ENCODE assay signal across 1 cellular context in genomic region chr2:60808330-60808801, GRCh38.
A peak's percentile ranks its signal among the peaks of the same experiment; 100 is the strongest.
TF ChIP-seq lines count a peak whose summit lies in the region.

No MANE protein-coding gene starts in this region.

TF ChIP-seq in K562, 482 proteins besides CTCF, POLR2A, EP300 and RAD21 (continued from another document):
- TF ChIP-seq, protein P1, sequence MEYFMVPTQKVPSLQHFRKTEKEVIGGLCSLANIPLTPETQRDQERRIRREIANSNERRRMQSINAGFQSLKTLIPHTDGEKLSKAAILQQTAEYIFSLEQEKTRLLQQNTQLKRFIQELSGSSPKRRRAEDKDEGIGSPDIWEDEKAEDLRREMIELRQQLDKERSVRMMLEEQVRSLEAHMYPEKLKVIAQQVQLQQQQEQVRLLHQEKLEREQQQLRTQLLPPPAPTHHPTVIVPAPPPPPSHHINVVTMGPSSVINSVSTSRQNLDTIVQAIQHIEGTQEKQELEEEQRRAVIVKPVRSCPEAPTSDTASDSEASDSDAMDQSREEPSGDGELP (CRISPR knock-in tag; IDR thresholded peaks at IDR 0.05; ENCODE audit: borderline replicate concordance): peak; percentile 36; the same call in 1 of the 2 replicates
- peak; percentile 28 for TF ChIP-seq TAF1 (IDR thresholded peaks at IDR 0.05; ENCODE audit: control insufficient read depth, extremely low read depth, insufficient read depth, low read length, severe bottlenecking)
- no peak for TF ChIP-seq MYNN (IDR thresholded peaks at IDR 0.05)
- no peak for TF ChIP-seq MYNN (CRISPR knock-in tag; IDR thresholded peaks at IDR 0.05)
- TF ChIP-seq CHCHD3 (CRISPR knock-in tag; IDR thresholded peaks at IDR 0.05): no peak
- peak; percentile 79; the same call in 1 of the 2 replicates for TF ChIP-seq DMBX1 (CRISPR knock-in tag; IDR thresholded peaks at IDR 0.05; ENCODE audit: borderline replicate concordance)
- TF ChIP-seq KLF1 (tag; IDR thresholded peaks at IDR 0.05): peak; percentile 96
- TF ChIP-seq, protein P2, sequence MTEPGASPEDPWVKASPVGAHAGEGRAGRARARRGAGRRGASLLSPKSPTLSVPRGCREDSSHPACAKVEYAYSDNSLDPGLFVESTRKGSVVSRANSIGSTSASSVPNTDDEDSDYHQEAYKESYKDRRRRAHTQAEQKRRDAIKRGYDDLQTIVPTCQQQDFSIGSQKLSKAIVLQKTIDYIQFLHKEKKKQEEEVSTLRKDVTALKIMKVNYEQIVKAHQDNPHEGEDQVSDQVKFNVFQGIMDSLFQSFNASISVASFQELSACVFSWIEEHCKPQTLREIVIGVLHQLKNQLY (CRISPR knock-in tag; conservative IDR thresholded peaks at IDR 0.05): peak in 1 of 2 experiments; percentile 82; a peak in 1 of 4 replicates
- TF ChIP-seq CREB3L1 (IDR thresholded peaks at IDR 0.05; ENCODE audit: borderline replicate concordance, low read depth): 0 out of 2 replicates have a peak, but pooled peaks have one; percentile 27
- peak; percentile 91 for TF ChIP-seq PRDM10 (IDR thresholded peaks at IDR 0.05; ENCODE audit: partially characterized antibody)
- 0 out of 2 replicates have a peak, but pooled peaks have one; percentile 42 for TF ChIP-seq SUPT5H (IDR thresholded peaks at IDR 0.05)
- 0 out of 2 replicates have a peak, but pooled peaks have one; percentile 34 for TF ChIP-seq TOE1 (IDR thresholded peaks at IDR 0.05; ENCODE audit: borderline replicate concordance)
- TF ChIP-seq TOE1 (CRISPR knock-in tag; IDR thresholded peaks at IDR 0.05; ENCODE audit: borderline replicate concordance, low read depth): no peak
- no peak for TF ChIP-seq CHD1 (IDR thresholded peaks at IDR 0.05; ENCODE audit: low read length)
- peak; percentile 34; the same call in 1 of the 2 replicates for TF ChIP-seq ESRRA (IDR thresholded peaks at IDR 0.05; ENCODE audit: borderline replicate concordance, low read depth)
- TF ChIP-seq VEZF1 (CRISPR knock-in tag; IDR thresholded peaks at IDR 0.05): peak; percentile 51; the same call in 1 of the 2 replicates
- TF ChIP-seq KLF10 (CRISPR knock-in tag; IDR thresholded peaks at IDR 0.05): no peak
- no peak for TF ChIP-seq XRCC4 (IDR thresholded peaks at IDR 0.05; ENCODE audit: extremely low read depth, insufficient read depth, insufficient read length)
- TF ChIP-seq HOXB6 (CRISPR knock-in tag; IDR thresholded peaks at IDR 0.05; ENCODE audit: borderline replicate concordance): no peak
- TF ChIP-seq ZNF436 (CRISPR knock-in tag; IDR thresholded peaks at IDR 0.05): no peak
- TF ChIP-seq, protein P3, sequence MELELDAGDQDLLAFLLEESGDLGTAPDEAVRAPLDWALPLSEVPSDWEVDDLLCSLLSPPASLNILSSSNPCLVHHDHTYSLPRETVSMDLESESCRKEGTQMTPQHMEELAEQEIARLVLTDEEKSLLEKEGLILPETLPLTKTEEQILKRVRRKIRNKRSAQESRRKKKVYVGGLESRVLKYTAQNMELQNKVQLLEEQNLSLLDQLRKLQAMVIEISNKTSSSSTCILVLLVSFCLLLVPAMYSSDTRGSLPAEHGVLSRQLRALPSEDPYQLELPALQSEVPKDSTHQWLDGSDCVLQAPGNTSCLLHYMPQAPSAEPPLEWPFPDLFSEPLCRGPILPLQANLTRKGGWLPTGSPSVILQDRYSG (tag; conservative IDR thresholded peaks at IDR 0.05; ENCODE audit: low read depth): peak; percentile 28; the same call in 1 of the 2 replicates
- TF ChIP-seq BHLHE40 (IDR thresholded peaks at IDR 0.05; ENCODE audit: low read length): peak; percentile 64
- TF ChIP-seq KLF6 (CRISPR knock-in tag; IDR thresholded peaks at IDR 0.05; ENCODE audit: borderline replicate concordance): peak; percentile 25; the same call in 1 of the 2 replicates
- peak; percentile 73; the same call in 1 of the 2 replicates for TF ChIP-seq CBFB (CRISPR knock-in tag; IDR thresholded peaks at IDR 0.05)
- TF ChIP-seq CUX1 (CRISPR knock-in tag; IDR thresholded peaks at IDR 0.05): 0 out of 2 replicates have a peak, but pooled peaks have one; percentile 34
- no peak for TF ChIP-seq POLR3G (IDR thresholded peaks at IDR 0.05; ENCODE audit: extremely low read depth, insufficient read length, insufficient replicate concordance)
- no peak for TF ChIP-seq EHMT2 (IDR thresholded peaks at IDR 0.05)
- no peak for TF ChIP-seq MAFK (IDR thresholded peaks at IDR 0.05; ENCODE audit: low read length)
- peak; percentile 87 for TF ChIP-seq RNF2 (IDR thresholded peaks at IDR 0.05)
- TF ChIP-seq, protein P4, sequence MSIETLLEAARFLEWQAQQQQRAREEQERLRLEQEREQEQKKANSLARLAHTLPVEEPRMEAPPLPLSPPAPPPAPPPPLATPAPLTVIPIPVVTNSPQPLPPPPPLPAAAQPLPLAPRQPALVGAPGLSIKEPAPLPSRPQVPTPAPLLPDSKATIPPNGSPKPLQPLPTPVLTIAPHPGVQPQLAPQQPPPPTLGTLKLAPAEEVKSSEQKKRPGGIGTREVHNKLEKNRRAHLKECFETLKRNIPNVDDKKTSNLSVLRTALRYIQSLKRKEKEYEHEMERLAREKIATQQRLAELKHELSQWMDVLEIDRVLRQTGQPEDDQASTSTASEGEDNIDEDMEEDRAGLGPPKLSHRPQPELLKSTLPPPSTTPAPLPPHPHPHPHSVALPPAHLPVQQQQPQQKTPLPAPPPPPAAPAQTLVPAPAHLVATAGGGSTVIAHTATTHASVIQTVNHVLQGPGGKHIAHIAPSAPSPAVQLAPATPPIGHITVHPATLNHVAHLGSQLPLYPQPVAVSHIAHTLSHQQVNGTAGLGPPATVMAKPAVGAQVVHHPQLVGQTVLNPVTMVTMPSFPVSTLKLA (conservative IDR thresholded peaks at IDR 0.05): peak in 1 of 2 experiments; percentile 63; a peak in 2 of 4 replicates
- TF ChIP-seq ERF (CRISPR knock-in tag; IDR thresholded peaks at IDR 0.05): 0 out of 2 replicates have a peak, but pooled peaks have one; percentile 37
- peak; percentile 77 for TF ChIP-seq CXXC5 (CRISPR knock-in tag; IDR thresholded peaks at IDR 0.05)
- no peak for TF ChIP-seq PTTG1 (tag; IDR thresholded peaks at IDR 0.05; ENCODE audit: low read depth)
- peak; percentile 76 for TF ChIP-seq MYC (IDR thresholded peaks at IDR 0.05; ENCODE audit: low read depth, low read length)
- no peak for TF ChIP-seq MYC (CRISPR knock-in tag; IDR thresholded peaks at IDR 0.05; ENCODE audit: borderline replicate concordance, low read depth)
- TF ChIP-seq, protein P5, sequence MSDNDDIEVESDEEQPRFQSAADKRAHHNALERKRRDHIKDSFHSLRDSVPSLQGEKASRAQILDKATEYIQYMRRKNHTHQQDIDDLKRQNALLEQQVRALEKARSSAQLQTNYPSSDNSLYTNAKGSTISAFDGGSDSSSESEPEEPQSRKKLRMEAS (CRISPR knock-in tag; IDR thresholded peaks at IDR 0.05): peak; percentile 79
- TF ChIP-seq CREB1 (IDR thresholded peaks at IDR 0.05): peak; percentile 57; the same call in 1 of the 2 replicates
- no peak for TF ChIP-seq CREB1 (CRISPR knock-in tag; IDR thresholded peaks at IDR 0.05)
- TF ChIP-seq SMAD4 (CRISPR knock-in tag; conservative IDR thresholded peaks at IDR 0.05): peak; percentile 80
